In the genomic region with DNA sequence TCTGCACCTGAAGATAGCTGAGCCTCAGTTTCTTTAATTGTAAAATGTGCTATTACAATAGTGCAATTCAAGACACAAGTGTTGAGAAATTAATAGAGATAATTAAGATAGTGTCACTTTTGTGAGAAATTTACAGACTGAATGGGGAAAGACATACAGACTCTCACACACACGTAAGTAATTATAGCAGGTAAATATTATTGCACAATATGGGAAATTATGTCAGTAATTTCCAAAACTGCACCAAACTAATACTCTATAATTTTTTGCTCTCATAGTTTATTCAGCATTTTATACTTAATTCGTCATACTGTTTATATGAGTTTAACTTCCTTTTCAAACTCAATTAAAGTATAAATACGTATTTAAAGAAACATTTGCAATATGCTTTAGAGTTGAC, we compare ENCODE assay signal across 6 cellular contexts.
"Had no signal": no experiment of that assay in that cellular context is flagged by ENCODE, and none has a peak within 500 bp of the region (broad histone marks: within the 10 kb centered on the region; RNA-seq: fewer than 3 reads in every experiment).

No MANE protein-coding gene starts in this region.

- DNase-seq: Karpas-422, KBM-7, KG1 had no signal

- H3K27ac ChIP-seq: HL-60, KMS-11 had no signal

- H3K9ac ChIP-seq: KMS-11 had no signal

- FAIRE-seq: HTR-8/SVneo had no signal

- H3K4me2 ChIP-seq: KMS-11 had no signal
